Comparison of ENCODE assay signal across 9 cellular contexts in genomic region chr20:37365760-37366638, GRCh38. TPM values are rescaled to one million over a fixed set of nuclear protein-coding genes. Genes with fewer than 3 reads are reported as not detected.
DNase-seq lines count a peak whose midpoint lies in the region; ATAC-seq and TF ChIP-seq lines count a peak whose summit lies in the region.
"Had no signal": no experiment of that assay in that cellular context is flagged by ENCODE, and none has a peak within 500 bp of the region (broad histone marks: within the 10 kb centered on the region; RNA-seq: fewer than 3 reads in every experiment).

No MANE protein-coding gene starts in this region.

- peaks cover 0 to 26% (median 11%) of the 10 kb centered on the region in 4 donors for H3K4me1 ChIP-seq in esophagus muscularis mucosa

- intact Hi-C loops in esophagus muscularis mucosa (cut with DNase I): no loop called here

- in situ Hi-C loops in KBM-7 (cut with MboI; ENCODE audit: low pct_unique_long_range_greater_than_20kb, low sequenced_read_pairs): no loop called here

- TF ChIP-seq POLR2A in GM18505 (IDR thresholded peaks at IDR 0.05; ENCODE audit: borderline replicate concordance, extremely low read depth, insufficient read depth, insufficient read length) (no peak), esophagus muscularis mucosa (IDR thresholded peaks at IDR 0.05; ENCODE audit: low read depth) (no peak)

- no peak for TF ChIP-seq CTCF in esophagus muscularis mucosa (IDR thresholded peaks at IDR 0.05)

- no peak for TF ChIP-seq EP300 in esophagus muscularis mucosa (IDR thresholded peaks at IDR 0.05)

- H3K27me3 ChIP-seq in esophagus muscularis mucosa: no peaks in the 10 kb centered on the region

- DNase-seq in KBM-7 (peak; percentile 57), medulla oblongata (ENCODE audit: extremely low spot score) (peak; percentile 58), esophagus muscularis mucosa (ENCODE audit: extremely low spot score) (no peak), activated T-cell treated with anti-CD3 and anti-CD28 coated beads for 4 hours (no peak)
- DNase-seq in activated CD8-positive, alpha-beta memory T cell treated with anti-CD3 and anti-CD28 coated beads, Interleukin-2, amount 50 U/mL, for 4 hours: no peak
- DNase-seq: activated CD8-positive, alpha-beta memory T cell treated with anti-CD3 and anti-CD28 coated beads, Interleukin-2, amount 10 ng/mL, durations not matched to agents 7 days and 5 days had no signal

- H3K9me3 ChIP-seq in esophagus muscularis mucosa: no peaks in the 10 kb centered on the region

- peaks cover 0 to 25% (median 13%) of the 10 kb centered on the region in 4 donors for H3K36me3 ChIP-seq in esophagus muscularis mucosa

- no peak overlapping the region for H3K27ac ChIP-seq in esophagus muscularis mucosa (replicated peaks in 1 of 4)

- ATAC-seq in GM18505 (IDR thresholded peaks at IDR 0.05; ENCODE audit: unreplicated experiment) (peak; percentile 67), GM21737 (IDR thresholded peaks at IDR 0.05; ENCODE audit: unreplicated experiment) (peak; percentile 55), GM21528 (IDR thresholded peaks at IDR 0.05; ENCODE audit: low FRiP score, unreplicated experiment) (no peak)
- ATAC-seq: activated CD8-positive, alpha-beta memory T cell treated with anti-CD3 and anti-CD28 coated beads, Interleukin-2, amount 10 ng/mL, durations not matched to agents 7 days and 5 days had no signal

- WGBS in esophagus muscularis mucosa: 88% methylated on average over 6 of the region's 6 CpGs

- H3K4me3 ChIP-seq in esophagus muscularis mucosa: no peak overlapping the region

RNA-seq across cellular contexts. Expression of gene SRC, which starts 20.1 kb away (rescaled TPM):
- total RNA-seq in esophagus muscularis mucosa: 10 to 100 TPM; 27.5 to 52.2 (median 42.3) TPM

Comparison
In these comparisons a context has a peak if more than half of its experiments do, and no peak if none do; other contexts are left out.
1. DNase-seq: peak in KBM-7 (single experiment) and medulla oblongata (single experiment); none in esophagus muscularis mucosa (single experiment), activated T-cell treated with anti-CD3 and anti-CD28 coated beads for 4 hours (single experiment) and activated CD8-positive, alpha-beta memory T cell treated with anti-CD3 and anti-CD28 coated beads, Interleukin-2, amount 50 U/mL, for 4 hours (single experiment).